In genomic region chr15:74222231-74222511, GRCh38 we compare ENCODE assay signal across 25 cellular contexts. TPM values are rescaled to one million over a fixed set of nuclear protein-coding genes. Genes with fewer than 3 reads are reported as not detected.
"Had no signal": no experiment of that assay in that cellular context is flagged by ENCODE, and none has a peak within 500 bp of the region (broad histone marks: within the 10 kb centered on the region; RNA-seq: fewer than 3 reads in every experiment).

No MANE protein-coding gene starts in this region.

- H3K4me1 Mint-ChIP-seq: activated CD4-positive, alpha-beta T cell treated with anti-CD3 and anti-CD28 coated beads, Interleukin-2, amount 10 ng/mL, durations not matched to agents 7 days and 5 days; activated naive CD4-positive, alpha-beta T cell treated with anti-CD3 and anti-CD28 coated beads, Interleukin-2, amount 10 ng/mL, durations not matched to agents 7 days and 5 days; memory B cell had no signal

- H3K9me3 ChIP-seq: esophagus muscularis mucosa, gastroesophageal sphincter, heart right ventricle, mucosa of descending colon had no signal

- H3K4me3 Mint-ChIP-seq: activated CD4-positive, alpha-beta T cell treated with anti-CD3 and anti-CD28 coated beads, Interleukin-2, amount 10 ng/mL, durations not matched to agents 7 days and 5 days; activated naive CD4-positive, alpha-beta T cell treated with anti-CD3 and anti-CD28 coated beads, Interleukin-2, amount 10 ng/mL, durations not matched to agents 7 days and 5 days; activated naive CD8-positive, alpha-beta T cell treated with anti-CD3 and anti-CD28 coated beads, Interleukin-2, amount 50 U/mL, for 24 hours; memory B cell; stimulated activated naive CD8-positive, alpha-beta T cell treated with anti-CD3 and anti-CD28 coated beads, Interleukin-15, amount 100 ng/mL, for 72 hours; T-helper 1 cell treated with Interleukin-12 subunit alpha and Interleukin-12 subunit beta and Interleukin-4 antibody, amounts not matched to agents 30 μg/mL and 1 μg/mL, for 36 hours had no signal

- H3K27ac Mint-ChIP-seq: activated CD4-positive, alpha-beta T cell treated with anti-CD3 and anti-CD28 coated beads, Interleukin-2, amount 10 ng/mL, durations not matched to agents 7 days and 5 days; activated naive CD4-positive, alpha-beta T cell treated with anti-CD3 and anti-CD28 coated beads, Interleukin-2, amount 10 ng/mL, durations not matched to agents 7 days and 5 days; activated naive CD8-positive, alpha-beta T cell treated with anti-CD3 and anti-CD28 coated beads, Interleukin-2, amount 50 U/mL, for 24 hours; memory B cell; stimulated activated naive CD8-positive, alpha-beta T cell treated with anti-CD3 and anti-CD28 coated beads, Interleukin-15, amount 100 ng/mL, for 72 hours; T-helper 1 cell treated with Interleukin-12 subunit alpha and Interleukin-12 subunit beta and Interleukin-4 antibody, amounts not matched to agents 30 μg/mL and 1 μg/mL, for 36 hours had no signal

- DNase-seq: activated CD4-positive, alpha-beta T cell treated with anti-CD3 and anti-CD28 coated beads, Interleukin-2, amount 10 ng/mL, durations not matched to agents 7 days and 5 days; activated CD8-positive, alpha-beta memory T cell treated with anti-CD3 and anti-CD28 coated beads, Interleukin-2, amount 50 U/mL, for 4 hours; activated effector memory CD4-positive, alpha-beta T cell treated with Interleukin-2 at 50 U/mL for 16 hours; activated naive CD4-positive, alpha-beta T cell treated with anti-CD3 and anti-CD28 coated beads, Interleukin-2, amount 10 ng/mL, durations not matched to agents 7 days and 5 days; activated naive CD8-positive, alpha-beta T cell treated with anti-CD3 and anti-CD28 coated beads, Interleukin-2, amount 50 U/mL, for 24 hours; activated T-cell treated with anti-CD3 and anti-CD28 coated beads, Interleukin-2, amount 50 U/mL, for 48 hours; aorta; cerebellar nuclear complex; effector CD8-positive, alpha-beta T cell; heart right ventricle; naive thymus-derived CD4-positive, alpha-beta T cell; occipital lobe; stimulated activated CD4-positive, alpha-beta T cell treated with anti-CD3 and anti-CD28 coated beads, Interleukin-15, amount 100 ng/mL, for 24 hours; stimulated activated CD4-positive, alpha-beta T cell treated with anti-CD3 and anti-CD28 coated beads, Interleukin-2, amount 100 ng/mL, for 48 hours; stimulated activated naive CD8-positive, alpha-beta T cell treated with anti-CD3 and anti-CD28 coated beads, Interleukin-15, amount 100 ng/mL, for 72 hours; trophoblast cell had no signal

- H3K36me3 ChIP-seq: esophagus muscularis mucosa, gastroesophageal sphincter, heart right ventricle had no signal

- H3K27ac ChIP-seq: esophagus muscularis mucosa, gastroesophageal sphincter, heart right ventricle, skin epidermis had no signal

- H3K4me1 ChIP-seq: esophagus muscularis mucosa, gastroesophageal sphincter had no signal

- H3K36me3 Mint-ChIP-seq: activated naive CD4-positive, alpha-beta T cell treated with anti-CD3 and anti-CD28 coated beads, Interleukin-2, amount 10 ng/mL, durations not matched to agents 7 days and 5 days; memory B cell; naive thymus-derived CD4-positive, alpha-beta T cell had no signal

- H3K9me3 Mint-ChIP-seq: activated CD4-positive, alpha-beta T cell treated with anti-CD3 and anti-CD28 coated beads, Interleukin-2, amount 10 ng/mL, durations not matched to agents 7 days and 5 days; activated naive CD4-positive, alpha-beta T cell treated with anti-CD3 and anti-CD28 coated beads, Interleukin-2, amount 10 ng/mL, durations not matched to agents 7 days and 5 days; activated naive CD8-positive, alpha-beta T cell treated with anti-CD3 and anti-CD28 coated beads, Interleukin-2, amount 50 U/mL, for 24 hours; memory B cell; stimulated activated naive CD8-positive, alpha-beta T cell treated with anti-CD3 and anti-CD28 coated beads, Interleukin-15, amount 100 ng/mL, for 72 hours; T-helper 1 cell treated with Interleukin-12 subunit alpha and Interleukin-12 subunit beta and Interleukin-4 antibody, amounts not matched to agents 30 μg/mL and 1 μg/mL, for 36 hours had no signal

- H3K4me3 ChIP-seq: esophagus muscularis mucosa, gastroesophageal sphincter, heart right ventricle, mucosa of descending colon, skin epidermis had no signal

RNA-seq across cellular contexts. Expression of gene CCDC33, which starts 14.0 kb away (rescaled TPM):
- total RNA-seq: activated CD4-positive, alpha-beta T cell treated with anti-CD3 and anti-CD28 coated beads, Interleukin-2, amount 10 ng/mL, durations not matched to agents 7 days and 5 days; aorta; bronchial epithelial cell; esophagus muscularis mucosa; gastroesophageal sphincter; heart right ventricle; liver; naive thymus-derived CD4-positive, alpha-beta T cell; occipital lobe; posterior vena cava had no signal

RNA-seq across cellular contexts. Expression of gene STRA6, which starts 19.6 kb away (rescaled TPM):
- total RNA-seq: activated CD4-positive, alpha-beta T cell treated with anti-CD3 and anti-CD28 coated beads, Interleukin-2, amount 10 ng/mL, durations not matched to agents 7 days and 5 days; naive thymus-derived CD4-positive, alpha-beta T cell had no signal

RNA-seq across cellular contexts. Expression of gene ISLR, which starts 48.7 kb away (rescaled TPM):
- total RNA-seq: activated CD4-positive, alpha-beta T cell treated with anti-CD3 and anti-CD28 coated beads, Interleukin-2, amount 10 ng/mL, durations not matched to agents 7 days and 5 days; naive thymus-derived CD4-positive, alpha-beta T cell had no signal
